Comparison of ENCODE assay signal across 8 cellular contexts in genomic region chr1:24586970-24587820, GRCh38. TPM values are rescaled to one million over a fixed set of nuclear protein-coding genes. Genes with fewer than 3 reads are reported as not detected.
A peak's percentile ranks its signal among the peaks of the same experiment; 100 is the strongest.
DNase-seq lines count a peak whose midpoint lies in the region; ATAC-seq and TF ChIP-seq lines count a peak whose summit lies in the region.

No MANE protein-coding gene starts in this region.

- H3K4me1 Mint-ChIP-seq in Caco-2 (ENCODE audit: low read depth, unreplicated experiment) = peaks cover 7% of the 10 kb centered on the region
- peaks cover 5% of the 10 kb centered on the region for H3K4me1 Mint-ChIP-seq in activated CD4-positive, alpha-beta memory T cell treated with anti-CD3 and anti-CD28 coated beads for 36 hours (ENCODE audit: low read depth)
- H3K4me1 Mint-ChIP-seq in naive thymus-derived CD4-positive, alpha-beta T cell = peaks cover 0 to 9% (median 7%) of the 10 kb centered on the region in 7 donors

- CTCF ChIA-PET in Caco-2 (lab: Charles Lee) = interaction anchor here (0.5 to 2.3 kb wide), 16 partner anchors 9 to 986 kb away, joined by 3 to 29 read pairs (median 3); partner anchors contain the start of genes NCMAP, NIPAL3 and RCAN3
- CTCF ChIA-PET in activated CD4-positive, alpha-beta memory T cell treated with anti-CD3 and anti-CD28 coated beads for 36 hours (lab: Charles Lee) = interaction anchor here (0.6 to 4.4 kb wide), 75 partner anchors 9 to 517 kb away, joined by 3 to 107 read pairs (median 5); partner anchors contain the start of genes NCMAP, NIPAL3, RCAN3 and STPG1
- CTCF ChIA-PET in naive thymus-derived CD4-positive, alpha-beta T cell (lab: Charles Lee) = interaction anchor here (0.6 to 4.4 kb wide), 35 partner anchors 9 to 393 kb away, joined by 3 to 55 read pairs (median 3); partner anchors contain the start of gene NIPAL3

- no peaks in the 10 kb centered on the region for H3K9me3 ChIP-seq in Caco-2
- no peaks in the 10 kb centered on the region for H3K9me3 ChIP-seq in naive thymus-derived CD4-positive, alpha-beta T cell (ENCODE audit: control insufficient read depth in 2 of 3, low read length in 3 of 3)
- no peaks in the 10 kb centered on the region for H3K9me3 ChIP-seq in tibial nerve

- H3K4me3 ChIP-seq in Caco-2 (ENCODE audit: low read depth, low read length) (no peak overlapping the region), epithelial cell of proximal tubule (ENCODE audit: low read depth, low read length) (no peak overlapping the region), tibial nerve (no peak overlapping the region)
- no peak overlapping the region for H3K4me3 ChIP-seq in naive thymus-derived CD4-positive, alpha-beta T cell (ENCODE audit: low read length)

- TF ChIP-seq EP300 in tibial nerve (IDR thresholded peaks at IDR 0.05) = no peak

- no peaks in the 10 kb centered on the region for H3K36me3 ChIP-seq in Caco-2 (ENCODE audit: control insufficient read depth, insufficient read depth, low read length)
- no peaks in the 10 kb centered on the region for H3K36me3 ChIP-seq in naive thymus-derived CD4-positive, alpha-beta T cell (ENCODE audit: control insufficient read depth in 2 of 3, insufficient read depth in 3 of 3, low read length in 3 of 3)
- H3K36me3 ChIP-seq in tibial nerve = no peaks in the 10 kb centered on the region

- H3K36me3 Mint-ChIP-seq in Caco-2 (ENCODE audit: insufficient read depth, unreplicated experiment) = no peaks in the 10 kb centered on the region
- H3K36me3 Mint-ChIP-seq in activated CD4-positive, alpha-beta memory T cell treated with anti-CD3 and anti-CD28 coated beads for 36 hours = no peaks in the 10 kb centered on the region
- no peaks in the 10 kb centered on the region for H3K36me3 Mint-ChIP-seq in naive thymus-derived CD4-positive, alpha-beta T cell

- no peak overlapping the region for H3K27ac Mint-ChIP-seq in Caco-2 (ENCODE audit: unreplicated experiment)
- peak overlapping the region; percentile 31 for H3K27ac Mint-ChIP-seq in activated CD4-positive, alpha-beta memory T cell treated with anti-CD3 and anti-CD28 coated beads for 36 hours
- H3K27ac Mint-ChIP-seq in naive thymus-derived CD4-positive, alpha-beta T cell = peak overlapping the region in 8 of 9 donors; percentile 78 to 93 (median 85)

- TF ChIP-seq CTCF in Caco-2 (IDR thresholded peaks at IDR 0.05; ENCODE audit: insufficient read depth in 1 of 2, low read depth in 1 of 2, low read length in 1 of 2, severe bottlenecking in 1 of 2, unreplicated experiment in 1 of 2) = peak; percentile 46 to 70
- peak; percentile 87 for TF ChIP-seq CTCF in epithelial cell of proximal tubule (conservative IDR thresholded peaks at IDR 0.05; ENCODE audit: low read depth, low read length)
- peak; percentile 56 to 74 (median 69) for TF ChIP-seq CTCF in tibial nerve (IDR thresholded peaks at IDR 0.05)

- ATAC-seq in naive thymus-derived CD4-positive, alpha-beta T cell = peak; percentile 98
- ATAC-seq in HG03097 (IDR thresholded peaks at IDR 0.05; ENCODE audit: low FRiP score, unreplicated experiment) = no peak

- H3K27me3 ChIP-seq in Caco-2 (replicated peaks; ENCODE audit: control insufficient read depth, insufficient read depth, low read length) = no peaks in the 10 kb centered on the region
- H3K27me3 ChIP-seq in naive thymus-derived CD4-positive, alpha-beta T cell (ENCODE audit: control insufficient read depth in 2 of 2, insufficient read depth in 2 of 2, low read length in 2 of 2) = no peaks in the 10 kb centered on the region
- peaks cover 0 to 4% of the 10 kb centered on the region in 2 donors for H3K27me3 ChIP-seq in tibial nerve

- H3K4me1 ChIP-seq in Caco-2 = no peaks in the 10 kb centered on the region
- H3K4me1 ChIP-seq in naive thymus-derived CD4-positive, alpha-beta T cell (ENCODE audit: control insufficient read depth in 2 of 2, insufficient read depth in 2 of 2, low read length in 2 of 2) = peaks cover 0 to 7% of the 10 kb centered on the region in 2 donors
- peaks cover 0 to 12% (median 0%) of the 10 kb centered on the region in 4 donors for H3K4me1 ChIP-seq in tibial nerve

- no peaks in the 10 kb centered on the region for H3K9me3 Mint-ChIP-seq in Caco-2 (ENCODE audit: unreplicated experiment)
- H3K9me3 Mint-ChIP-seq in activated CD4-positive, alpha-beta memory T cell treated with anti-CD3 and anti-CD28 coated beads for 36 hours = no peaks in the 10 kb centered on the region
- H3K9me3 Mint-ChIP-seq in naive thymus-derived CD4-positive, alpha-beta T cell = peaks cover 0 to 1% (median 0%) of the 10 kb centered on the region in 11 donors

- no peak for TF ChIP-seq POLR2A in tibial nerve (IDR thresholded peaks at IDR 0.05)

- H3K27ac ChIP-seq in naive thymus-derived CD4-positive, alpha-beta T cell (ENCODE audit: low read depth, low read length) = peak overlapping the region; percentile 35
- no peak overlapping the region for H3K27ac ChIP-seq in tibial nerve

- BruUV-seq in Caco-2 (replicated peaks; lab: Mats Ljungman, UMichigan) = no TSS peak

- POLR2A ChIA-PET in Caco-2 (lab: Charles Lee) = interaction anchor here (0.6 kb wide), 1 partner anchor 172 kb away, joined by 3 read pairs; the partner anchor contains the start of gene NIPAL3
- POLR2A ChIA-PET in activated CD4-positive, alpha-beta memory T cell treated with anti-CD3 and anti-CD28 coated beads for 36 hours (lab: Charles Lee) = interaction anchor here (1.1 to 1.3 kb wide), 2 partner anchors 84 to 174 kb away, joined by 3 to 4 read pairs; partner anchors contain the start of genes RCAN3 and STPG1
- POLR2A ChIA-PET in naive thymus-derived CD4-positive, alpha-beta T cell (lab: Charles Lee) = interaction anchor here (0.6 to 1.9 kb wide), 12 partner anchors 9 to 194 kb away, joined by 3 to 9 read pairs (median 4); partner anchors contain the start of genes NIPAL3, RCAN3 and STPG1

- DNase-seq in Caco-2 = peak; percentile 45 to 66
- peak; percentile 15 for DNase-seq in HK-2 (ENCODE audit: unreplicated experiment)
- peak; percentile 88 for DNase-seq in NCI-H82 (lab: John Stamatoyannopoulos, UW)
- peak; percentile 49 for DNase-seq in activated CD4-positive, alpha-beta memory T cell treated with anti-CD3 and anti-CD28 coated beads for 36 hours
- DNase-seq in epithelial cell of proximal tubule (ENCODE audit: low read depth) = no peak
- peak in 8 of 9 donors; percentile 32 to 83 (median 76) for DNase-seq in naive thymus-derived CD4-positive, alpha-beta T cell
- peak in 1 of 2 donors; percentile 59 for DNase-seq in tibial nerve (ENCODE audit: low spot score in 2 of 2)

- H3K4me3 Mint-ChIP-seq in Caco-2 (ENCODE audit: unreplicated experiment) = no peak overlapping the region
- H3K4me3 Mint-ChIP-seq in activated CD4-positive, alpha-beta memory T cell treated with anti-CD3 and anti-CD28 coated beads for 36 hours = no peak overlapping the region
- peak overlapping the region in 4 of 10 donors; percentile 12 to 38 (median 35) for H3K4me3 Mint-ChIP-seq in naive thymus-derived CD4-positive, alpha-beta T cell

- no peaks in the 10 kb centered on the region for H3K27me3 Mint-ChIP-seq in Caco-2 (ENCODE audit: insufficient read depth, unreplicated experiment)
- H3K27me3 Mint-ChIP-seq in activated CD4-positive, alpha-beta memory T cell treated with anti-CD3 and anti-CD28 coated beads for 36 hours = peaks cover 2% of the 10 kb centered on the region
- H3K27me3 Mint-ChIP-seq in naive thymus-derived CD4-positive, alpha-beta T cell = peaks cover 0 to 14% (median 0%) of the 10 kb centered on the region in 5 donors

- 35 to 41% methylated on average over 9 of the region's 9 CpGs for WGBS in tibial nerve, 2 donors

- intact Hi-C loops in Caco-2 (cut with micrococcal nuclease; ENCODE audit: unreplicated experiment) = loop anchor here (1.0 to 5.0 kb wide), 2 partner anchors 45 to 172 kb away; partner anchors contain the start of gene NIPAL3
- intact Hi-C loops in activated CD4-positive, alpha-beta memory T cell treated with anti-CD3 and anti-CD28 coated beads for 36 hours (cut with micrococcal nuclease) = loop anchor here (1.0 to 10.0 kb wide), 4 partner anchors 46 to 172 kb away; partner anchors contain the start of genes NIPAL3 and RCAN3
- intact Hi-C loops in naive thymus-derived CD4-positive, alpha-beta T cell (cut with micrococcal nuclease) = loop anchor here (1.0 to 5.0 kb wide), 13 partner anchors 44 to 388 kb away; partner anchors contain the start of genes NIPAL3 (in 2 of the 2) and SRRM1 (in 1 of the 2)

RNA-seq across cellular contexts. Expression of gene NCMAP, which starts 31.3 kb away (rescaled TPM):
- 0.35 and 0.43 TPM in 2 replicates for total RNA-seq in Caco-2 (2022)
- total RNA-seq in activated CD4-positive, alpha-beta memory T cell treated with anti-CD3 and anti-CD28 coated beads for 36 hours = under 1 TPM; 0.05 to 0.07 TPM
- total RNA-seq in epithelial cell of proximal tubule = 0.80 and 2.2 TPM in 2 replicates
- under 1 TPM in 1 of 5 experiments, not detected in 4; 0.13 TPM for total RNA-seq in naive thymus-derived CD4-positive, alpha-beta T cell
- under 1 TPM; 0.10 to 0.12 TPM for polyA plus RNA-seq in naive thymus-derived CD4-positive, alpha-beta T cell
- total RNA-seq in tibial nerve = 100 to 1,000 TPM in 3 of 4 donors, 10 to 100 TPM in 1; 49.2 to 191 (median 141) TPM

RNA-seq across cellular contexts. Expression of gene SRRM1, which starts 55.9 kb away (rescaled TPM):
- total RNA-seq in Caco-2 (2022) = 126 and 128 TPM in 2 replicates
- total RNA-seq in activated CD4-positive, alpha-beta memory T cell treated with anti-CD3 and anti-CD28 coated beads for 36 hours = 100 to 1,000 TPM; 225 to 227 TPM
- total RNA-seq in epithelial cell of proximal tubule = 66.6 and 79.3 TPM in 2 replicates
- total RNA-seq in naive thymus-derived CD4-positive, alpha-beta T cell = 100 to 1,000 TPM; 188 to 342 (median 246) TPM
- polyA plus RNA-seq in naive thymus-derived CD4-positive, alpha-beta T cell = 100 to 1,000 TPM; 173 to 261 TPM
- 100 to 1,000 TPM; 106 to 164 (median 152) TPM for total RNA-seq in tibial nerve

Comparison
In these comparisons a context has a peak if more than half of its experiments do, and no peak if none do; other contexts are left out.
1. RNA of gene NCMAP, which starts 31.3 kb away (total RNA-seq): 49.2 to 191 TPM in tibial nerve; 0.80 to 2.2 TPM in epithelial cell of proximal tubule, 0.35 to 0.43 TPM in Caco-2, 0.05 to 0.07 TPM in activated CD4-positive, alpha-beta memory T cell treated with anti-CD3 and anti-CD28 coated beads for 36 hours and 0.13 TPM in naive thymus-derived CD4-positive, alpha-beta T cell; every median in the first group is over 10 times any median in the second.
2. Peak in every context shown above with its lines, with median percentiles within 50 percentile points of each other: CTCF ChIP-seq.